26 cellular contexts compared by ENCODE assay signal in genomic region chr1:110864260-110864659, GRCh38. TPM values are rescaled to one million over a fixed set of nuclear protein-coding genes. Genes with fewer than 3 reads are reported as not detected.
"Had no signal": no experiment of that assay in that cellular context is flagged by ENCODE, and none has a peak within 500 bp of the region (broad histone marks: within the 10 kb centered on the region; RNA-seq: fewer than 3 reads in every experiment).

No MANE protein-coding gene starts in this region.

- H3K27ac ChIP-seq: KMS-11, RWPE1, SJCRH30, WERI-Rb-1 had no signal

- H3K36me3 ChIP-seq: SJCRH30, WERI-Rb-1 had no signal

- H3K27ac Mint-ChIP-seq: activated CD4-positive, alpha-beta memory T cell treated with anti-CD3 and anti-CD28 coated beads, Interleukin-2, amount 10 ng/mL, durations not matched to agents 7 days and 5 days; activated CD4-positive, alpha-beta T cell treated with anti-CD3 and anti-CD28 coated beads for 36 hours had no signal

- H3K27me3 ChIP-seq: SJCRH30 had no signal

- DNase-seq: activated CD4-positive, alpha-beta memory T cell treated with anti-CD3 and anti-CD28 coated beads, Interleukin-2, amount 10 ng/mL, durations not matched to agents 7 days and 5 days; activated CD4-positive, alpha-beta T cell treated with anti-CD3 and anti-CD28 coated beads for 36 hours; activated CD4-positive, alpha-beta T cell treated with anti-CD3 and anti-CD28 coated beads, Interleukin-2, amount 50 U/mL, for 1 hour; activated CD8-positive, alpha-beta memory T cell treated with anti-CD3 and anti-CD28 coated beads, Interleukin-2, amount 50 U/mL, for 48 hours; activated effector memory CD4-positive, alpha-beta T cell treated with anti-CD3 and anti-CD28 coated beads, Interleukin-2, amount 50 U/mL, for 16 hours; activated naive CD4-positive, alpha-beta T cell treated with anti-CD3 and anti-CD28 coated beads for 36 hours; activated T-cell treated with anti-CD3 and anti-CD28 coated beads, Interleukin-2, amount 50 U/mL, for 1 hour; cerebellar nuclear complex; NCI-H1092; NCI-H1417; NCI-H2029; NCI-H2107; NCI-H345; NCI-H510A; NCI-H526 treated with DMSO at 0.1 percent for 48 hours; NCI-H82; Right ventricle myocardium superior; SJCRH30; SK-N-SH; T-helper 1 cell; WERI-Rb-1 had no signal

- H3K27me3 Mint-ChIP-seq: activated CD4-positive, alpha-beta memory T cell treated with anti-CD3 and anti-CD28 coated beads, Interleukin-2, amount 10 ng/mL, durations not matched to agents 7 days and 5 days; activated CD4-positive, alpha-beta T cell treated with anti-CD3 and anti-CD28 coated beads for 36 hours; IgD-negative memory B cell had no signal

- H3K9me3 ChIP-seq: SJCRH30, SK-N-SH had no signal

- ATAC-seq: activated CD4-positive, alpha-beta T cell treated with anti-CD3 and anti-CD28 coated beads for 36 hours; Panc1 had no signal

- H3K4me2 ChIP-seq: KMS-11, SK-N-SH had no signal

- H3K4me3 ChIP-seq: SJCRH30 had no signal

- H3K4me1 ChIP-seq: SJCRH30 had no signal

- H3K4me3 Mint-ChIP-seq: activated CD4-positive, alpha-beta memory T cell treated with anti-CD3 and anti-CD28 coated beads, Interleukin-2, amount 10 ng/mL, durations not matched to agents 7 days and 5 days; activated CD4-positive, alpha-beta T cell treated with anti-CD3 and anti-CD28 coated beads for 36 hours; activated naive CD4-positive, alpha-beta T cell treated with anti-CD3 and anti-CD28 coated beads for 36 hours had no signal

- H3K9ac ChIP-seq: KMS-11, SK-N-SH had no signal

RNA-seq across cellular contexts. Expression of gene CD53, which starts 8.7 kb away (rescaled TPM):
- total RNA-seq: MCF 10A had no signal
- polyA plus RNA-seq: SK-N-SH had no signal
